Comparison of ENCODE assay signal across 8 cellular contexts in the genomic region with DNA sequence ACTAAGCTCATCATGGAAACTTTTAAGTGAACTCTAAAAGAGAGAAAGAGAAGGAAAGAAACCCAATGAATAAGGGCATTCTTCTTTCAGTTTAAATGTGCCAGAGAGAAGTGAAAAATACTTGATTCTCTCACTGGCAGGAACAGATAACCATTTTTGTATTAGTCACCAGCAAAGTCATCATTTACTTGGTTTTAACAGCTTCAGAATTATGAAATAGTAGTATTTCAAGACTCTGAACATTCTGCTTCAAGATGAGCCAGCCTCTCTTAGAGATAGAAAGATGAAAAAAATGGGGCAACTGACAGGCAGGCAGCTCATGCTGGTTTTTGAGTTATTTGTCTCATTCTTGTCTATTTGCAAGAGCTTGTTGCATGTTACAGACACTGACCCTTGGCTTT.
DNase-seq lines count a peak whose midpoint lies in the region; ATAC-seq and TF ChIP-seq lines count a peak whose summit lies in the region.

No MANE protein-coding gene starts in this region.

- peaks cover 23% of the 10 kb centered on the region for H3K4me1 Mint-ChIP-seq in activated T-helper 2 cell treated with anti-CD3 and anti-CD28 coated beads, Interferon-gamma antibody, Interleukin-2, Interleukin-4, amounts not matched to agents 10 μg/mL and 5 μg/mL and 100 μg/mL, durations not matched to agents 14 hours and 24 hours and 36 hours (ENCODE audit: low read depth)
- H3K4me1 Mint-ChIP-seq in progenitor cell of endocrine pancreas (ENCODE audit: low read depth): peaks cover 4% of the 10 kb centered on the region

- H3K9me3 Mint-ChIP-seq in activated T-helper 2 cell treated with anti-CD3 and anti-CD28 coated beads, Interferon-gamma antibody, Interleukin-2, Interleukin-4, amounts not matched to agents 10 μg/mL and 5 μg/mL and 100 μg/mL, durations not matched to agents 14 hours and 24 hours and 36 hours: no peaks in the 10 kb centered on the region
- H3K9me3 Mint-ChIP-seq in progenitor cell of endocrine pancreas (ENCODE audit: low read depth): no peaks in the 10 kb centered on the region

- intact Hi-C loops in activated T-helper 2 cell treated with anti-CD3 and anti-CD28 coated beads, Interferon-gamma antibody, Interleukin-2, Interleukin-4, amounts not matched to agents 10 μg/mL and 5 μg/mL and 100 μg/mL, durations not matched to agents 14 hours and 24 hours and 36 hours (cut with micrococcal nuclease): loop anchor here (1.0 to 10.0 kb wide), 6 partner anchors 14 to 1162 kb away; no protein-coding TSS in a partner anchor
- intact Hi-C loops in gastrocnemius medialis (cut with DNase I; ENCODE audit: low total_unique reads): no loop called here

- H3K4me3 ChIP-seq in skeletal muscle tissue (ENCODE audit: low read length in 3 of 3): no peak overlapping the region
- no peak overlapping the region for H3K4me3 ChIP-seq in gastrocnemius medialis

- TF ChIP-seq POLR2A in gastrocnemius medialis (IDR thresholded peaks at IDR 0.05): no peak

- TF ChIP-seq CTCF in progenitor cell of endocrine pancreas (IDR thresholded peaks at IDR 0.05; ENCODE audit: unreplicated experiment) (no peak), gastrocnemius medialis (IDR thresholded peaks at IDR 0.05 in 4 of 5, conservative IDR thresholded peaks at IDR 0.05 in 1 of 5) (no peak)

- in situ Hi-C loops in gastrocnemius medialis (cut with MboI; ENCODE audit: low sequenced_read_pairs in 4 of 4): loop anchor here in 1 of 4 donors (25.0 kb wide), 1 partner anchor 100 kb away; the partner anchor contains the start of gene GCNT1

- H3K27ac ChIP-seq in skeletal muscle tissue (ENCODE audit: low read depth, low read length): peak overlapping the region; percentile 5
- no peak overlapping the region for H3K27ac ChIP-seq in gastrocnemius medialis

- DNase-seq in A172 (ENCODE audit: low spot score) (peak; percentile 41), SHP77 treated with DMSO at 0.1 percent for 48 hours (lab: John Stamatoyannopoulos, UW) (no peak), progenitor cell of endocrine pancreas (ENCODE audit: low spot score, unreplicated experiment) (no peak), gastrocnemius medialis (no peak)
- DNase-seq in activated T-helper 2 cell treated with anti-CD3 and anti-CD28 coated beads, Interferon-gamma antibody, Interleukin-2, Interleukin-4, amounts not matched to agents 10 μg/mL and 5 μg/mL and 100 μg/mL, durations not matched to agents 14 hours and 24 hours and 36 hours (ENCODE audit: low spot score): no peak

- H3K27me3 ChIP-seq in skeletal muscle tissue (ENCODE audit: control insufficient read depth in 3 of 3, insufficient read depth in 3 of 3, low read length in 3 of 3) (no peaks in the 10 kb centered on the region), gastrocnemius medialis (no peaks in the 10 kb centered on the region)

- H3K9me3 ChIP-seq in skeletal muscle tissue (ENCODE audit: control insufficient read depth in 3 of 3, low read length in 3 of 3): no peaks in the 10 kb centered on the region
- H3K9me3 ChIP-seq in gastrocnemius medialis: no peaks in the 10 kb centered on the region

- H3K27ac Mint-ChIP-seq in activated T-helper 2 cell treated with anti-CD3 and anti-CD28 coated beads, Interferon-gamma antibody, Interleukin-2, Interleukin-4, amounts not matched to agents 10 μg/mL and 5 μg/mL and 100 μg/mL, durations not matched to agents 14 hours and 24 hours and 36 hours: peak overlapping the region; percentile 43
- no peak overlapping the region for H3K27ac Mint-ChIP-seq in progenitor cell of endocrine pancreas

- ATAC-seq in GM19025 (IDR thresholded peaks at IDR 0.05; ENCODE audit: low read depth, unreplicated experiment) (peak; percentile 70), HG03280 (IDR thresholded peaks at IDR 0.05; ENCODE audit: unreplicated experiment) (peak; percentile 80), gastrocnemius medialis (no peak)

- H3K36me3 Mint-ChIP-seq in activated T-helper 2 cell treated with anti-CD3 and anti-CD28 coated beads, Interferon-gamma antibody, Interleukin-2, Interleukin-4, amounts not matched to agents 10 μg/mL and 5 μg/mL and 100 μg/mL, durations not matched to agents 14 hours and 24 hours and 36 hours (ENCODE audit: low read depth): no peaks in the 10 kb centered on the region
- H3K36me3 Mint-ChIP-seq in progenitor cell of endocrine pancreas (ENCODE audit: insufficient read depth): no peaks in the 10 kb centered on the region

- H3K9ac ChIP-seq in skeletal muscle tissue (ENCODE audit: low read depth in 1 of 3, low read length in 3 of 3): no peak overlapping the region

- H3K4me3 Mint-ChIP-seq in activated T-helper 2 cell treated with anti-CD3 and anti-CD28 coated beads, Interferon-gamma antibody, Interleukin-2, Interleukin-4, amounts not matched to agents 10 μg/mL and 5 μg/mL and 100 μg/mL, durations not matched to agents 14 hours and 24 hours and 36 hours (ENCODE audit: low read depth): no peak overlapping the region
- no peak overlapping the region for H3K4me3 Mint-ChIP-seq in progenitor cell of endocrine pancreas (ENCODE audit: low read depth)

- H3K4me1 ChIP-seq in skeletal muscle tissue (ENCODE audit: control insufficient read depth in 3 of 3, insufficient read depth in 3 of 3, low read length in 3 of 3) (no peaks in the 10 kb centered on the region), gastrocnemius medialis (no peaks in the 10 kb centered on the region)

- H3K36me3 ChIP-seq in skeletal muscle tissue (ENCODE audit: control insufficient read depth in 3 of 3, insufficient read depth in 3 of 3, low read length in 3 of 3) (no peaks in the 10 kb centered on the region), gastrocnemius medialis (no peaks in the 10 kb centered on the region)

- peaks cover 4% of the 10 kb centered on the region for H3K27me3 Mint-ChIP-seq in activated T-helper 2 cell treated with anti-CD3 and anti-CD28 coated beads, Interferon-gamma antibody, Interleukin-2, Interleukin-4, amounts not matched to agents 10 μg/mL and 5 μg/mL and 100 μg/mL, durations not matched to agents 14 hours and 24 hours and 36 hours (ENCODE audit: low read depth)
- no peaks in the 10 kb centered on the region for H3K27me3 Mint-ChIP-seq in progenitor cell of endocrine pancreas

Comparison
In these comparisons a context has a peak if more than half of its experiments do, and no peak if none do; other contexts are left out.
1. ATAC-seq: peak in GM19025 (single experiment) and HG03280 (single experiment); none in gastrocnemius medialis (0 of 2).